ENCODE assay signal across 1 cellular context in the genomic region with DNA sequence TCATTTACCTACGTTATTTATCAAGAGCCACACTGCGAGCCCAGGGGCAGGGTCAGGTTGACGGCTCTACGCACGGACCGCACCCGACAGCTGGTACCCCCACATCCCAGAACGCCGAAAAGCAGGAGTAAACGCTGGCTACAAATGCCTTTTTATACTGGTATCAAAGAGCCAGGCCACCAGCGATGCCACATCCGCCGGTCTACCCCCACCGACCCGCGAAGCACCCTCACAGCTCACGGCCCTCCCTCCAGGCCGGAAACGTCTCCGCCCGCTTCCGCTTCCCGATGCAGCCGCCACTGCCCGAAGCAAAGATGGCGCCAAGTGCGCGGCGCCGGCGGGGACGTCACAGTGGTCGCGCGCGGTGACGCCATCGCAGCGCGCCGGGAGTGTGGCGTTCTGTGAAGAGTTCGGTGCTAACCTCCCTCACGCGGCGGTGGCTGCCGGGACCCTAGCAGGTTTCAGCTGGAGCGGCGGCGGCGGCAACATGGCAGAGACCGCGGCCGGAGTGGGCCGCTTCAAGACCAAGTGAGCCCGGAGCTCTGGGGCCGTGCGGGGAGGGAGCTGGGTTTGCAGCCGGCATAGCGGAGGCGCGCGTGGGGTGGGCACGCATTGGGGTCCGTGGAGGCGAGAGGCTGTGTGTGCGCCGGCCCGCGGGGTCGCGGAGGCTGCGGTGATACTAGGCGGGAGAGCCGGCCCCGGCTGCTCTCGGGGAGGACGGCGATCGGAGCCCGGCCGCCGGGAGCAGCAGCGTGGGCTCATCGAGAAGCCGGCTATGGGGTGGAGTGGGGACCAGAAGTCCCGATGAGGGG.
A peak's percentile ranks its signal among the peaks of the same experiment; 100 is the strongest.
TF ChIP-seq lines count a peak whose summit lies in the region.

A gene (plus strand): TSS at position 376 of the 812 bp plus-strand sequence. CDS start 112 bp downstream, at position 488.

TF ChIP-seq in HepG2, 621 proteins besides CTCF, POLR2A, EP300 and RAD21 (continued from another document and continues in another):
- TF ChIP-seq, protein P1, sequence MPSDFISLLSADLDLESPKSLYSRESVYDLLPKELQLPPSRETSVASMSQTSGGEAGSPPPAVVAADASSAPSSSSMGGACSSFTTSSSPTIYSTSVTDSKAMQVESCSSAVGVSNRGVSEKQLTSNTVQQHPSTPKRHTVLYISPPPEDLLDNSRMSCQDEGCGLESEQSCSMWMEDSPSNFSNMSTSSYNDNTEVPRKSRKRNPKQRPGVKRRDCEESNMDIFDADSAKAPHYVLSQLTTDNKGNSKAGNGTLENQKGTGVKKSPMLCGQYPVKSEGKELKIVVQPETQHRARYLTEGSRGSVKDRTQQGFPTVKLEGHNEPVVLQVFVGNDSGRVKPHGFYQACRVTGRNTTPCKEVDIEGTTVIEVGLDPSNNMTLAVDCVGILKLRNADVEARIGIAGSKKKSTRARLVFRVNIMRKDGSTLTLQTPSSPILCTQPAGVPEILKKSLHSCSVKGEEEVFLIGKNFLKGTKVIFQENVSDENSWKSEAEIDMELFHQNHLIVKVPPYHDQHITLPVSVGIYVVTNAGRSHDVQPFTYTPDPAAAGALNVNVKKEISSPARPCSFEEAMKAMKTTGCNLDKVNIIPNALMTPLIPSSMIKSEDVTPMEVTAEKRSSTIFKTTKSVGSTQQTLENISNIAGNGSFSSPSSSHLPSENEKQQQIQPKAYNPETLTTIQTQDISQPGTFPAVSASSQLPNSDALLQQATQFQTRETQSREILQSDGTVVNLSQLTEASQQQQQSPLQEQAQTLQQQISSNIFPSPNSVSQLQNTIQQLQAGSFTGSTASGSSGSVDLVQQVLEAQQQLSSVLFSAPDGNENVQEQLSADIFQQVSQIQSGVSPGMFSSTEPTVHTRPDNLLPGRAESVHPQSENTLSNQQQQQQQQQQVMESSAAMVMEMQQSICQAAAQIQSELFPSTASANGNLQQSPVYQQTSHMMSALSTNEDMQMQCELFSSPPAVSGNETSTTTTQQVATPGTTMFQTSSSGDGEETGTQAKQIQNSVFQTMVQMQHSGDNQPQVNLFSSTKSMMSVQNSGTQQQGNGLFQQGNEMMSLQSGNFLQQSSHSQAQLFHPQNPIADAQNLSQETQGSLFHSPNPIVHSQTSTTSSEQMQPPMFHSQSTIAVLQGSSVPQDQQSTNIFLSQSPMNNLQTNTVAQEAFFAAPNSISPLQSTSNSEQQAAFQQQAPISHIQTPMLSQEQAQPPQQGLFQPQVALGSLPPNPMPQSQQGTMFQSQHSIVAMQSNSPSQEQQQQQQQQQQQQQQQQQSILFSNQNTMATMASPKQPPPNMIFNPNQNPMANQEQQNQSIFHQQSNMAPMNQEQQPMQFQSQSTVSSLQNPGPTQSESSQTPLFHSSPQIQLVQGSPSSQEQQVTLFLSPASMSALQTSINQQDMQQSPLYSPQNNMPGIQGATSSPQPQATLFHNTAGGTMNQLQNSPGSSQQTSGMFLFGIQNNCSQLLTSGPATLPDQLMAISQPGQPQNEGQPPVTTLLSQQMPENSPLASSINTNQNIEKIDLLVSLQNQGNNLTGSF (CRISPR knock-in tag; IDR thresholded peaks at IDR 0.05), result no peak
- TF ChIP-seq, protein P2, sequence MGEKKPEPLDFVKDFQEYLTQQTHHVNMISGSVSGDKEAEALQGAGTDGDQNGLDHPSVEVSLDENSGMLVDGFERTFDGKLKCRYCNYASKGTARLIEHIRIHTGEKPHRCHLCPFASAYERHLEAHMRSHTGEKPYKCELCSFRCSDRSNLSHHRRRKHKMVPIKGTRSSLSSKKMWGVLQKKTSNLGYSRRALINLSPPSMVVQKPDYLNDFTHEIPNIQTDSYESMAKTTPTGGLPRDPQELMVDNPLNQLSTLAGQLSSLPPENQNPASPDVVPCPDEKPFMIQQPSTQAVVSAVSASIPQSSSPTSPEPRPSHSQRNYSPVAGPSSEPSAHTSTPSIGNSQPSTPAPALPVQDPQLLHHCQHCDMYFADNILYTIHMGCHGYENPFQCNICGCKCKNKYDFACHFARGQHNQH (CRISPR knock-in tag; IDR thresholded peaks at IDR 0.05), result peak; percentile 96
- TF ChIP-seq, protein P3, sequence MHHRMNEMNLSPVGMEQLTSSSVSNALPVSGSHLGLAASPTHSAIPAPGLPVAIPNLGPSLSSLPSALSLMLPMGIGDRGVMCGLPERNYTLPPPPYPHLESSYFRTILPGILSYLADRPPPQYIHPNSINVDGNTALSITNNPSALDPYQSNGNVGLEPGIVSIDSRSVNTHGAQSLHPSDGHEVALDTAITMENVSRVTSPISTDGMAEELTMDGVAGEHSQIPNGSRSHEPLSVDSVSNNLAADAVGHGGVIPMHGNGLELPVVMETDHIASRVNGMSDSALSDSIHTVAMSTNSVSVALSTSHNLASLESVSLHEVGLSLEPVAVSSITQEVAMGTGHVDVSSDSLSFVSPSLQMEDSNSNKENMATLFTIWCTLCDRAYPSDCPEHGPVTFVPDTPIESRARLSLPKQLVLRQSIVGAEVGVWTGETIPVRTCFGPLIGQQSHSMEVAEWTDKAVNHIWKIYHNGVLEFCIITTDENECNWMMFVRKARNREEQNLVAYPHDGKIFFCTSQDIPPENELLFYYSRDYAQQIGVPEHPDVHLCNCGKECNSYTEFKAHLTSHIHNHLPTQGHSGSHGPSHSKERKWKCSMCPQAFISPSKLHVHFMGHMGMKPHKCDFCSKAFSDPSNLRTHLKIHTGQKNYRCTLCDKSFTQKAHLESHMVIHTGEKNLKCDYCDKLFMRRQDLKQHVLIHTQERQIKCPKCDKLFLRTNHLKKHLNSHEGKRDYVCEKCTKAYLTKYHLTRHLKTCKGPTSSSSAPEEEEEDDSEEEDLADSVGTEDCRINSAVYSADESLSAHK (CRISPR knock-in tag; IDR thresholded peaks at IDR 0.05; ENCODE audit: borderline replicate concordance), result no peak
- TF ChIP-seq MAFG (CRISPR knock-in tag; IDR thresholded peaks at IDR 0.05) (peak; percentile 61; the same call in 1 of the 2 replicates), SYNCRIP (IDR thresholded peaks at IDR 0.05; ENCODE audit: insufficient read depth, low read depth, low read length) (no peak), JDP2 (CRISPR knock-in tag; IDR thresholded peaks at IDR 0.05; ENCODE audit: borderline replicate concordance) (no peak), ZNF230 (CRISPR knock-in tag; IDR thresholded peaks at IDR 0.05) (peak; percentile 75; the same call in 1 of the 2 replicates), LCORL (IDR thresholded peaks at IDR 0.05) (no peak), LCORL (CRISPR knock-in tag; IDR thresholded peaks at IDR 0.05) (peak; percentile 85), SOX5 (CRISPR knock-in tag; IDR thresholded peaks at IDR 0.05; ENCODE audit: borderline replicate concordance) (peak; percentile 69; the same call in 1 of the 2 replicates), PAWR (CRISPR knock-in tag; IDR thresholded peaks at IDR 0.05; ENCODE audit: borderline replicate concordance) (peak; percentile 65; the same call in 1 of the 2 replicates), CHD4 (IDR thresholded peaks at IDR 0.05; ENCODE audit: borderline replicate concordance, low read length) (no peak; the same call in 1 of the 2 replicates), ZNF570 (CRISPR knock-in tag; IDR thresholded peaks at IDR 0.05; ENCODE audit: borderline replicate concordance) (no peak), GATAD2A (CRISPR knock-in tag; IDR thresholded peaks at IDR 0.05) (peak; percentile 74), ZFP36 (IDR thresholded peaks at IDR 0.05; ENCODE audit: borderline replicate concordance, low read depth, low read length, partially characterized antibody) (no peak), ZNF253 (CRISPR knock-in tag; IDR thresholded peaks at IDR 0.05; ENCODE audit: borderline replicate concordance) (no peak), ATF7-NPFF (CRISPR knock-in tag; IDR thresholded peaks at IDR 0.05; ENCODE audit: low read depth) (peak; percentile 79), TCF7L2 (IDR thresholded peaks at IDR 0.05; ENCODE audit: low read depth, low read length) (no peak), ZNF788 (CRISPR knock-in tag; IDR thresholded peaks at IDR 0.05; ENCODE audit: borderline replicate concordance) (peak; percentile 98), ZFAT (CRISPR knock-in tag; conservative IDR thresholded peaks at IDR 0.05) (no peak)
- TF ChIP-seq, protein P4, sequence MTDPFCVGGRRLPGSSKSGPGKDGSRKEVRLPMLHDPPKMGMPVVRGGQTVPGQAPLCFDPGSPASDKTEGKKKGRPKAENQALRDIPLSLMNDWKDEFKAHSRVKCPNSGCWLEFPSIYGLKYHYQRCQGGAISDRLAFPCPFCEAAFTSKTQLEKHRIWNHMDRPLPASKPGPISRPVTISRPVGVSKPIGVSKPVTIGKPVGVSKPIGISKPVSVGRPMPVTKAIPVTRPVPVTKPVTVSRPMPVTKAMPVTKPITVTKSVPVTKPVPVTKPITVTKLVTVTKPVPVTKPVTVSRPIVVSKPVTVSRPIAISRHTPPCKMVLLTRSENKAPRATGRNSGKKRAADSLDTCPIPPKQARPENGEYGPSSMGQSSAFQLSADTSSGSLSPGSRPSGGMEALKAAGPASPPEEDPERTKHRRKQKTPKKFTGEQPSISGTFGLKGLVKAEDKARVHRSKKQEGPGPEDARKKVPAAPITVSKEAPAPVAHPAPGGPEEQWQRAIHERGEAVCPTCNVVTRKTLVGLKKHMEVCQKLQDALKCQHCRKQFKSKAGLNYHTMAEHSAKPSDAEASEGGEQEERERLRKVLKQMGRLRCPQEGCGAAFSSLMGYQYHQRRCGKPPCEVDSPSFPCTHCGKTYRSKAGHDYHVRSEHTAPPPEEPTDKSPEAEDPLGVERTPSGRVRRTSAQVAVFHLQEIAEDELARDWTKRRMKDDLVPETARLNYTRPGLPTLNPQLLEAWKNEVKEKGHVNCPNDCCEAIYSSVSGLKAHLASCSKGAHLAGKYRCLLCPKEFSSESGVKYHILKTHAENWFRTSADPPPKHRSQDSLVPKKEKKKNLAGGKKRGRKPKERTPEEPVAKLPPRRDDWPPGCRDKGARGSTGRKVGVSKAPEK (CRISPR knock-in tag; IDR thresholded peaks at IDR 0.05; ENCODE audit: borderline replicate concordance), result no peak
- TF ChIP-seq, protein P5, sequence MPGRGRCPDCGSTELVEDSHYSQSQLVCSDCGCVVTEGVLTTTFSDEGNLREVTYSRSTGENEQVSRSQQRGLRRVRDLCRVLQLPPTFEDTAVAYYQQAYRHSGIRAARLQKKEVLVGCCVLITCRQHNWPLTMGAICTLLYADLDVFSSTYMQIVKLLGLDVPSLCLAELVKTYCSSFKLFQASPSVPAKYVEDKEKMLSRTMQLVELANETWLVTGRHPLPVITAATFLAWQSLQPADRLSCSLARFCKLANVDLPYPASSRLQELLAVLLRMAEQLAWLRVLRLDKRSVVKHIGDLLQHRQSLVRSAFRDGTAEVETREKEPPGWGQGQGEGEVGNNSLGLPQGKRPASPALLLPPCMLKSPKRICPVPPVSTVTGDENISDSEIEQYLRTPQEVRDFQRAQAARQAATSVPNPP (CRISPR knock-in tag; IDR thresholded peaks at IDR 0.05), result no peak
- TF ChIP-seq, protein P6, sequence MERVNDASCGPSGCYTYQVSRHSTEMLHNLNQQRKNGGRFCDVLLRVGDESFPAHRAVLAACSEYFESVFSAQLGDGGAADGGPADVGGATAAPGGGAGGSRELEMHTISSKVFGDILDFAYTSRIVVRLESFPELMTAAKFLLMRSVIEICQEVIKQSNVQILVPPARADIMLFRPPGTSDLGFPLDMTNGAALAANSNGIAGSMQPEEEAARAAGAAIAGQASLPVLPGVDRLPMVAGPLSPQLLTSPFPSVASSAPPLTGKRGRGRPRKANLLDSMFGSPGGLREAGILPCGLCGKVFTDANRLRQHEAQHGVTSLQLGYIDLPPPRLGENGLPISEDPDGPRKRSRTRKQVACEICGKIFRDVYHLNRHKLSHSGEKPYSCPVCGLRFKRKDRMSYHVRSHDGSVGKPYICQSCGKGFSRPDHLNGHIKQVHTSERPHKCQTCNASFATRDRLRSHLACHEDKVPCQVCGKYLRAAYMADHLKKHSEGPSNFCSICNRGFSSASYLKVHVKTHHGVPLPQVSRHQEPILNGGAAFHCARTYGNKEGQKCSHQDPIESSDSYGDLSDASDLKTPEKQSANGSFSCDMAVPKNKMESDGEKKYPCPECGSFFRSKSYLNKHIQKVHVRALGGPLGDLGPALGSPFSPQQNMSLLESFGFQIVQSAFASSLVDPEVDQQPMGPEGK (CRISPR knock-in tag; IDR thresholded peaks at IDR 0.05), result peak; percentile 83
- TF ChIP-seq, protein P7, sequence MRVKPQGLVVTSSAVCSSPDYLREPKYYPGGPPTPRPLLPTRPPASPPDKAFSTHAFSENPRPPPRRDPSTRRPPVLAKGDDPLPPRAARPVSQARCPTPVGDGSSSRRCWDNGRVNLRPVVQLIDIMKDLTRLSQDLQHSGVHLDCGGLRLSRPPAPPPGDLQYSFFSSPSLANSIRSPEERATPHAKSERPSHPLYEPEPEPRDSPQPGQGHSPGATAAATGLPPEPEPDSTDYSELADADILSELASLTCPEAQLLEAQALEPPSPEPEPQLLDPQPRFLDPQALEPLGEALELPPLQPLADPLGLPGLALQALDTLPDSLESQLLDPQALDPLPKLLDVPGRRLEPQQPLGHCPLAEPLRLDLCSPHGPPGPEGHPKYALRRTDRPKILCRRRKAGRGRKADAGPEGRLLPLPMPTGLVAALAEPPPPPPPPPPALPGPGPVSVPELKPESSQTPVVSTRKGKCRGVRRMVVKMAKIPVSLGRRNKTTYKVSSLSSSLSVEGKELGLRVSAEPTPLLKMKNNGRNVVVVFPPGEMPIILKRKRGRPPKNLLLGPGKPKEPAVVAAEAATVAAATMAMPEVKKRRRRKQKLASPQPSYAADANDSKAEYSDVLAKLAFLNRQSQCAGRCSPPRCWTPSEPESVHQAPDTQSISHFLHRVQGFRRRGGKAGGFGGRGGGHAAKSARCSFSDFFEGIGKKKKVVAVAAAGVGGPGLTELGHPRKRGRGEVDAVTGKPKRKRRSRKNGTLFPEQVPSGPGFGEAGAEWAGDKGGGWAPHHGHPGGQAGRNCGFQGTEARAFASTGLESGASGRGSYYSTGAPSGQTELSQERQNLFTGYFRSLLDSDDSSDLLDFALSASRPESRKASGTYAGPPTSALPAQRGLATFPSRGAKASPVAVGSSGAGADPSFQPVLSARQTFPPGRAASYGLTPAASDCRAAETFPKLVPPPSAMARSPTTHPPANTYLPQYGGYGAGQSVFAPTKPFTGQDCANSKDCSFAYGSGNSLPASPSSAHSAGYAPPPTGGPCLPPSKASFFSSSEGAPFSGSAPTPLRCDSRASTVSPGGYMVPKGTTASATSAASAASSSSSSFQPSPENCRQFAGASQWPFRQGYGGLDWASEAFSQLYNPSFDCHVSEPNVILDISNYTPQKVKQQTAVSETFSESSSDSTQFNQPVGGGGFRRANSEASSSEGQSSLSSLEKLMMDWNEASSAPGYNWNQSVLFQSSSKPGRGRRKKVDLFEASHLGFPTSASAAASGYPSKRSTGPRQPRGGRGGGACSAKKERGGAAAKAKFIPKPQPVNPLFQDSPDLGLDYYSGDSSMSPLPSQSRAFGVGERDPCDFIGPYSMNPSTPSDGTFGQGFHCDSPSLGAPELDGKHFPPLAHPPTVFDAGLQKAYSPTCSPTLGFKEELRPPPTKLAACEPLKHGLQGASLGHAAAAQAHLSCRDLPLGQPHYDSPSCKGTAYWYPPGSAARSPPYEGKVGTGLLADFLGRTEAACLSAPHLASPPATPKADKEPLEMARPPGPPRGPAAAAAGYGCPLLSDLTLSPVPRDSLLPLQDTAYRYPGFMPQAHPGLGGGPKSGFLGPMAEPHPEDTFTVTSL (CRISPR knock-in tag; IDR thresholded peaks at IDR 0.05; ENCODE audit: borderline replicate concordance), result no peak
